Comparison of ENCODE assay signal across 9 cellular contexts in genomic region chr7:10888861-10889260, GRCh38.
A peak's percentile ranks its signal among the peaks of the same experiment; 100 is the strongest.
DNase-seq lines count a peak whose midpoint lies in the region; ATAC-seq and TF ChIP-seq lines count a peak whose summit lies in the region.
"Had no signal": no experiment of that assay in that cellular context is flagged by ENCODE, and none has a peak within 500 bp of the region (broad histone marks: within the 10 kb centered on the region; RNA-seq: fewer than 3 reads in every experiment).

No MANE protein-coding gene starts in this region.

- no peaks in the 10 kb centered on the region for H3K9me3 ChIP-seq in OCI-LY3 (ENCODE audit: insufficient read depth, low read length)
- no peaks in the 10 kb centered on the region for H3K9me3 ChIP-seq in osteoblast (ENCODE audit: low read depth, low read length)
- H3K9me3 ChIP-seq in stomach: no peaks in the 10 kb centered on the region

- H3K27me3 ChIP-seq in OCI-LY3 (ENCODE audit: low read depth, low read length) (no peaks in the 10 kb centered on the region), osteoblast (ENCODE audit: insufficient read depth, low read length) (no peaks in the 10 kb centered on the region), stomach (no peaks in the 10 kb centered on the region)
- H3K27me3 ChIP-seq: foreskin keratinocyte had no signal

- no peak overlapping the region for H3K9ac ChIP-seq in OCI-LY3 (ENCODE audit: low read length)

- H3K27ac ChIP-seq in OCI-LY3 (ENCODE audit: low read length): no peak overlapping the region
- H3K27ac ChIP-seq in osteoblast (ENCODE audit: low read depth, low read length): no peak overlapping the region
- H3K27ac ChIP-seq in stomach: no peak overlapping the region
- H3K27ac ChIP-seq: foreskin keratinocyte had no signal

- peak; percentile 57 for DNase-seq in activated CD4-positive, alpha-beta T cell treated with anti-CD3 and anti-CD28 coated beads, Interleukin-2, amount 10 ng/mL, durations not matched to agents 24 days and 14 days
- no peak for DNase-seq in activated CD4-positive, alpha-beta T cell treated with anti-CD3 and anti-CD28 coated beads for 4 hours
- DNase-seq in osteoblast (ENCODE audit: insufficient read length, low spot score, missing footprints): peak; percentile 83
- DNase-seq in AG08395 (ENCODE audit: low spot score): no peak
- no peak for DNase-seq in stomach
- DNase-seq in stimulated activated CD4-positive, alpha-beta T cell treated with anti-CD3 and anti-CD28 coated beads, Interleukin-2, amount 100 ng/mL, for 24 hours: no peak

- peak overlapping the region; percentile 68; the same call in 1 of the 2 replicates for H2AFZ ChIP-seq in OCI-LY3 (ENCODE audit: low read depth, low read length)
- no peak overlapping the region for H2AFZ ChIP-seq in osteoblast (ENCODE audit: low read length)

- no peaks in the 10 kb centered on the region for H3K27me3 Mint-ChIP-seq in activated CD4-positive, alpha-beta T cell treated with anti-CD3 and anti-CD28 coated beads, Interleukin-2, amount 10 ng/mL, durations not matched to agents 24 days and 14 days

- H3K4me1 ChIP-seq in OCI-LY3 (ENCODE audit: low read length) (peaks cover 12% of the 10 kb centered on the region), osteoblast (ENCODE audit: insufficient read depth, low read length) (no peaks in the 10 kb centered on the region), stomach (no peaks in the 10 kb centered on the region)
- H3K4me1 ChIP-seq: foreskin keratinocyte had no signal

- H3K36me3 Mint-ChIP-seq in activated CD4-positive, alpha-beta T cell treated with anti-CD3 and anti-CD28 coated beads, Interleukin-2, amount 10 ng/mL, durations not matched to agents 24 days and 14 days (ENCODE audit: low read depth): no peaks in the 10 kb centered on the region

- peaks cover 7% of the 10 kb centered on the region for H3K4me1 Mint-ChIP-seq in activated CD4-positive, alpha-beta T cell treated with anti-CD3 and anti-CD28 coated beads, Interleukin-2, amount 10 ng/mL, durations not matched to agents 24 days and 14 days

- WGBS in stomach, 5 donors: 63 to 81% (median 72%) methylated on average over 7 of the region's 7 CpGs

- H3K4me2 ChIP-seq in OCI-LY3 (ENCODE audit: low read length) (peak overlapping the region; percentile 89), osteoblast (ENCODE audit: insufficient read depth, low read length) (no peak overlapping the region)

- no peaks in the 10 kb centered on the region for H4K20me1 ChIP-seq in OCI-LY3 (ENCODE audit: insufficient read depth, low read length)
- no peaks in the 10 kb centered on the region for H4K20me1 ChIP-seq in osteoblast (ENCODE audit: insufficient read depth, low read length)

- ATAC-seq in HG02642 (IDR thresholded peaks at IDR 0.05; ENCODE audit: poor library complexity, unreplicated experiment): peak; percentile 36

- no peak overlapping the region for H3K27ac Mint-ChIP-seq in activated CD4-positive, alpha-beta T cell treated with anti-CD3 and anti-CD28 coated beads, Interleukin-2, amount 10 ng/mL, durations not matched to agents 24 days and 14 days

- no peaks in the 10 kb centered on the region for H3K36me3 ChIP-seq in OCI-LY3 (replicated peaks; ENCODE audit: low read depth, low read length)
- H3K36me3 ChIP-seq in osteoblast (ENCODE audit: insufficient read depth, low read length): no peaks in the 10 kb centered on the region
- H3K36me3 ChIP-seq in stomach: no peaks in the 10 kb centered on the region

- peak overlapping the region; percentile 70 for H3K4me3 ChIP-seq in OCI-LY3 (ENCODE audit: low read length)
- no peak overlapping the region for H3K4me3 ChIP-seq in osteoblast (ENCODE audit: insufficient read depth, low read length)
- no peak overlapping the region for H3K4me3 ChIP-seq in stomach

- H3K79me2 ChIP-seq in OCI-LY3 (ENCODE audit: low read length) (no peaks in the 10 kb centered on the region), osteoblast (ENCODE audit: insufficient read depth, low read length) (no peaks in the 10 kb centered on the region)

- intact Hi-C loops in activated CD4-positive, alpha-beta T cell treated with anti-CD3 and anti-CD28 coated beads, Interleukin-2, amount 10 ng/mL, durations not matched to agents 24 days and 14 days (cut with micrococcal nuclease): loop anchor here (2.0 to 5.0 kb wide), 2 partner anchors 324 to 453 kb away; no protein-coding TSS in a partner anchor
- intact Hi-C loops in stomach (cut with DNase I; ENCODE audit: low total_unique reads): no loop called here

- TF ChIP-seq POLR2A in stomach (IDR thresholded peaks at IDR 0.05): no peak

- no peak for TF ChIP-seq EP300 in stomach (IDR thresholded peaks at IDR 0.05)

- TF ChIP-seq CTCF in OCI-LY3 (IDR thresholded peaks at IDR 0.05; ENCODE audit: low read depth, low read length) (no peak), osteoblast (IDR thresholded peaks at IDR 0.05; ENCODE audit: extremely low read depth, low read depth, low read length) (no peak), stomach (IDR thresholded peaks at IDR 0.05) (no peak)

- H3K9me3 Mint-ChIP-seq in activated CD4-positive, alpha-beta T cell treated with anti-CD3 and anti-CD28 coated beads, Interleukin-2, amount 10 ng/mL, durations not matched to agents 24 days and 14 days: no peaks in the 10 kb centered on the region

- peak overlapping the region; percentile 37 for H3K4me3 Mint-ChIP-seq in activated CD4-positive, alpha-beta T cell treated with anti-CD3 and anti-CD28 coated beads, Interleukin-2, amount 10 ng/mL, durations not matched to agents 24 days and 14 days

Comparison
In these comparisons a context has a peak if more than half of its experiments do, and no peak if none do; other contexts are left out.
1. DNase-seq: peak in activated CD4-positive, alpha-beta T cell treated with anti-CD3 and anti-CD28 coated beads, Interleukin-2, amount 10 ng/mL, durations not matched to agents 24 days and 14 days (single experiment) and osteoblast (single experiment); none in activated CD4-positive, alpha-beta T cell treated with anti-CD3 and anti-CD28 coated beads for 4 hours (0 of 2), AG08395 (single experiment), stomach (single experiment) and stimulated activated CD4-positive, alpha-beta T cell treated with anti-CD3 and anti-CD28 coated beads, Interleukin-2, amount 100 ng/mL, for 24 hours (0 of 2).